Comparison of ENCODE assay signal across 1 cellular context in genomic region chr10:4472190-4472904, GRCh38.
TF ChIP-seq lines count a peak whose summit lies in the region.

No MANE protein-coding gene starts in this region.

TF ChIP-seq in HepG2, 621 proteins besides CTCF, POLR2A, EP300 and RAD21 (continued from another document):
- peak; percentile 98 for TF ChIP-seq ATF7 (IDR thresholded peaks at IDR 0.05)
- no peak for TF ChIP-seq ATF7 (CRISPR knock-in tag; IDR thresholded peaks at IDR 0.05)
- TF ChIP-seq CREB1 (IDR thresholded peaks at IDR 0.05): peak; percentile 94
- no peak for TF ChIP-seq CREB1 (CRISPR knock-in tag; IDR thresholded peaks at IDR 0.05)
- peak; percentile 37; the same call in 1 of the 2 replicates for TF ChIP-seq MAFF (IDR thresholded peaks at IDR 0.05; ENCODE audit: low read depth, low read length)
- no peak for TF ChIP-seq TFAP4 (IDR thresholded peaks at IDR 0.05; ENCODE audit: borderline replicate concordance, low read depth)
- TF ChIP-seq ZNF562 (CRISPR knock-in tag; IDR thresholded peaks at IDR 0.05; ENCODE audit: borderline replicate concordance): no peak
